Comparison of ENCODE assay signal across 8 cellular contexts in the genomic region with DNA sequence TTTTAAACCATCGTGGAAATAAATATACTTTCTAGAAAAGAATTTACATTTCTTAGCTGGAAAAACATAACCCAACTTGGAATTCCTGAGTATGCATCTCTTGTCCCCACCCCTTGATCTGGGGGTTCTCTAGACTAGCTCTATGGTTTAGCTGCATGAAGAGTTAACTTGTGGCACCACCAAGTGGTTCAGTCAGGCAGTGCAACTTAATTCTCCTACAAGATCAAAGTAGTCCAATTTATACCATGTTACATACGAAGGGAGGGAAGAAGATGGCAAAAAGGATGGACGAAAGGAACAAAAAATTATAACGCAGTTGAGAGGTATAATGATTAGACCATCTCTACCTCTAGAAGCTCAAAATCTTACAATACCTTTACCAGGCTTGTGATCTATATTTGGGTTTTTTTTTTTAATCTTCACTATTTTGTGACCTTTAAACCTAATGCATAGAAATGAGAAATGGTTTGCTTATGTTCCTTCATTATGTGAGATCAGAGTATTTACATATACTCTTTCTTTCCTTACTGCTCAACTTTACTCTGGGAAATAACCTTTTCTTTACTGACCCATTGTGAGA. TPM values are rescaled to one million over a fixed set of nuclear protein-coding genes. Genes with fewer than 3 reads are reported as not detected.
DNase-seq lines count a peak whose midpoint lies in the region; ATAC-seq, FAIRE-seq and TF ChIP-seq lines count a peak whose summit lies in the region.

No MANE protein-coding gene starts in this region.

- ATAC-seq in HG02884 (IDR thresholded peaks at IDR 0.05; ENCODE audit: unreplicated experiment) (peak; percentile 95), lung (ENCODE audit: insufficient read depth, low FRiP score) (peak; percentile 77)

- H3K4me3 ChIP-seq in colonic mucosa (no peak overlapping the region), lung (no peak overlapping the region)

- WGBS in lung, 2 donors, result 32 to 42% methylated on average over 4 of the region's 4 CpGs

- H3K27me3 ChIP-seq in colonic mucosa (no peaks in the 10 kb centered on the region), lung (ENCODE audit: control insufficient read depth, insufficient read depth) (no peaks in the 10 kb centered on the region)

- peak; percentile 75 for TF ChIP-seq CTCF in GM12872 (IDR thresholded peaks at IDR 0.05; ENCODE audit: insufficient read depth, low read depth, low read length)
- TF ChIP-seq CTCF in colonic mucosa (IDR thresholded peaks at IDR 0.05), result peak; percentile 65
- TF ChIP-seq CTCF in lung (IDR thresholded peaks at IDR 0.05; ENCODE audit: control extremely low read depth, extremely low read depth), result peak; percentile 66

- intact Hi-C loops in colonic mucosa (cut with DNase I), result no loop called here

- H3K27ac ChIP-seq in colonic mucosa (no peak overlapping the region), lung (ENCODE audit: low read depth in 1 of 2, low read length in 1 of 2) (no peak overlapping the region)

- peak; percentile 58 for DNase-seq in NCI-H2196 (lab: John Stamatoyannopoulos, UW; ENCODE audit: unreplicated experiment)
- peak; percentile 44 to 52 for DNase-seq in activated CD4-positive, alpha-beta T cell treated with anti-CD3 and anti-CD28 coated beads for 24 hours (ENCODE audit: low read depth in 2 of 2)
- peak; percentile 40 for DNase-seq in colonic mucosa
- DNase-seq in lung (ENCODE audit: low spot score), result peak; percentile 41
- DNase-seq in stimulated activated CD8-positive, alpha-beta memory T cell treated with anti-CD3 and anti-CD28 coated beads, Interleukin-2, amount 100 ng/mL, for 48 hours (ENCODE audit: low read depth in 2 of 2), result peak; percentile 10 to 43

- H3K36me3 ChIP-seq in colonic mucosa (peaks cover 11% of the 10 kb centered on the region), lung (ENCODE audit: control insufficient read depth in 2 of 2, insufficient read depth in 2 of 2, low read length in 2 of 2) (peaks cover 3 to 4% of the 10 kb centered on the region in 2 donors)

- H3K9me3 ChIP-seq in colonic mucosa (no peaks in the 10 kb centered on the region), lung (ENCODE audit: control insufficient read depth in 2 of 2, insufficient read depth in 1 of 2, low read length in 1 of 2) (no peaks in the 10 kb centered on the region)

- H3K9ac ChIP-seq in colonic mucosa (ENCODE audit: low read depth in 2 of 2, low read length in 2 of 2), result no peak overlapping the region

- FAIRE-seq in A204.1 (lab: Jason Lieb, UNC), result peak; percentile 83

- H3K4me1 ChIP-seq in colonic mucosa, result no peaks in the 10 kb centered on the region
- no peaks in the 10 kb centered on the region for H3K4me1 ChIP-seq in lung (ENCODE audit: control insufficient read depth in 2 of 2, insufficient read depth in 2 of 2, low read length in 2 of 2)

RNA-seq across cellular contexts. Expression of a gene that starts 28.5 kb away (rescaled TPM):
- total RNA-seq in colonic mucosa (10 to 100 TPM; 22.5 to 26.9 TPM), lung (10 to 100 TPM; 42.8 to 43.7 TPM)
- 10 to 100 TPM; 22.6 to 23.6 TPM for polyA plus RNA-seq in lung
